17 cellular contexts compared by ENCODE assay signal in genomic region chr18:47594063-47594462, GRCh38.
A peak's percentile ranks its signal among the peaks of the same experiment; 100 is the strongest.
DNase-seq lines count a peak whose midpoint lies in the region; ATAC-seq and TF ChIP-seq lines count a peak whose summit lies in the region.
"Had no signal": no experiment of that assay in that cellular context is flagged by ENCODE, and none has a peak within 500 bp of the region (broad histone marks: within the 10 kb centered on the region; RNA-seq: fewer than 3 reads in every experiment).

No MANE protein-coding gene starts in this region.

- H3K36me3 Mint-ChIP-seq in nephron (ENCODE audit: low read depth), result no peaks in the 10 kb centered on the region
- H3K36me3 Mint-ChIP-seq in CD4-positive, alpha-beta T cell (ENCODE audit: low read depth), result no peaks in the 10 kb centered on the region

- ATAC-seq in CD4-positive, alpha-beta T cell (ENCODE audit: poor library complexity), result no peak
- ATAC-seq: esophagus mucosa; HCT116; stimulated activated naive CD8-positive, alpha-beta T cell treated with anti-CD3 and anti-CD28 coated beads, Interleukin-15, Interleukin-2, amounts not matched to agents 100 U/mL and 50 U/mL, for 24 hours had no signal

- DNase-seq in Ammon's horn (ENCODE audit: low spot score), result peak; percentile 36
- peak; percentile 63 for DNase-seq in NCI-H1092 (lab: John Stamatoyannopoulos, UW)
- DNase-seq in astrocyte of the hippocampus (ENCODE audit: low read depth, low spot score), result peak; percentile 20
- DNase-seq in CD4-positive, alpha-beta T cell, result no peak
- no peak for DNase-seq in occipital lobe (lab: John Stamatoyannopoulos, UW)
- no peak for DNase-seq in ACHN
- DNase-seq in dermis blood vessel endothelial cell, result no peak
- DNase-seq: activated CD8-positive, alpha-beta memory T cell treated with anti-CD3 and anti-CD28 coated beads for 24 hours; colonic mucosa; ovary; spleen; stimulated activated naive CD8-positive, alpha-beta T cell treated with anti-CD3 and anti-CD28 coated beads, Interleukin-15, Interleukin-2, amounts not matched to agents 100 U/mL and 50 U/mL, for 24 hours had no signal

- peak overlapping the region; percentile 11 to 44 (median 35) for H3K4me3 Mint-ChIP-seq in nephron
- H3K4me3 Mint-ChIP-seq in CD4-positive, alpha-beta T cell, result no peak overlapping the region

- H3K27me3 ChIP-seq in CD4-positive, alpha-beta T cell (ENCODE audit: control insufficient read depth, insufficient read depth, low read length), result peaks cover 10% of the 10 kb centered on the region
- H3K27me3 ChIP-seq: ascending aorta, colonic mucosa, ovary had no signal

- intact Hi-C loops in CD4-positive, alpha-beta T cell (cut with DNase I, micrococcal nuclease), result loop anchor here in 1 of 2 experiments (10.0 kb wide), 1 partner anchor 61 kb away; no protein-coding TSS in a partner anchor

- CTCF ChIA-PET in CD4-positive, alpha-beta T cell (lab: Charles Lee), result interaction anchor here (1.1 kb wide), 1 partner anchor 155 kb away, joined by 4 read pairs; no protein-coding TSS in a partner anchor

- H3K27me3 Mint-ChIP-seq in nephron (ENCODE audit: low read depth), result peaks cover 66% of the 10 kb centered on the region
- H3K27me3 Mint-ChIP-seq in CD4-positive, alpha-beta T cell, result peaks cover 53% of the 10 kb centered on the region

- peaks cover 6% of the 10 kb centered on the region for H3K4me1 Mint-ChIP-seq in nephron
- no peaks in the 10 kb centered on the region for H3K4me1 Mint-ChIP-seq in CD4-positive, alpha-beta T cell (ENCODE audit: low read depth)

- in situ Hi-C loops in ACHN (cut with HindIII; ENCODE audit: low pct_ligation_motif_present, low pct_unique_long_range_greater_than_20kb, low sequenced_read_pairs), result no loop called here

- H3K27ac Mint-ChIP-seq in nephron, result no peak overlapping the region
- H3K27ac Mint-ChIP-seq in CD4-positive, alpha-beta T cell, result no peak overlapping the region

- no peaks in the 10 kb centered on the region for H3K9me3 ChIP-seq in CD4-positive, alpha-beta T cell (ENCODE audit: control insufficient read depth, low read length)
- H3K9me3 ChIP-seq: colonic mucosa, ovary had no signal

- no peak overlapping the region for H3K27ac ChIP-seq in CD4-positive, alpha-beta T cell (ENCODE audit: low read depth, low read length)
- H3K27ac ChIP-seq: ascending aorta, colonic mucosa, ovary, spleen, VCaP had no signal

- no peak for TF ChIP-seq CTCF in nephron (IDR thresholded peaks at IDR 0.05; ENCODE audit: unreplicated experiment in 3 of 3)
- no peak for TF ChIP-seq CTCF in CD4-positive, alpha-beta T cell (IDR thresholded peaks at IDR 0.05)

- POLR2A ChIA-PET in CD4-positive, alpha-beta T cell (lab: Charles Lee), result no interaction called here

- H3K9me3 Mint-ChIP-seq in nephron, result peaks cover 6% of the 10 kb centered on the region
- peaks cover 5% of the 10 kb centered on the region for H3K9me3 Mint-ChIP-seq in CD4-positive, alpha-beta T cell

Comparison
In these comparisons a context has a peak if more than half of its experiments do, and no peak if none do; other contexts are left out.
1. DNase-seq: peak in Ammon's horn (single experiment), NCI-H1092 (single experiment) and astrocyte of the hippocampus (single experiment); none in CD4-positive, alpha-beta T cell (0 of 10), occipital lobe (single experiment), ACHN (single experiment) and dermis blood vessel endothelial cell (single experiment).